In genomic region chr7:155681663-155682062, GRCh38 we compare ENCODE assay signal across 24 cellular contexts. TPM values are rescaled to one million over a fixed set of nuclear protein-coding genes. Genes with fewer than 3 reads are reported as not detected.
DNase-seq lines count a peak whose midpoint lies in the region; ATAC-seq, FAIRE-seq and TF ChIP-seq lines count a peak whose summit lies in the region.
"Had no signal": no experiment of that assay in that cellular context is flagged by ENCODE, and none has a peak within 500 bp of the region (broad histone marks: within the 10 kb centered on the region; RNA-seq: fewer than 3 reads in every experiment).

No MANE protein-coding gene starts in this region.

- H3K4me1 Mint-ChIP-seq in activated naive CD4-positive, alpha-beta T cell treated with anti-CD3 and anti-CD28 coated beads for 36 hours (ENCODE audit: low read depth), result peaks cover 63% of the 10 kb centered on the region
- H3K4me1 Mint-ChIP-seq in activated naive CD4-positive, alpha-beta T cell treated with anti-CD3 and anti-CD28 coated beads, Interleukin-2, amount 10 ng/mL, durations not matched to agents 7 days and 5 days, result peaks cover 32% of the 10 kb centered on the region
- H3K4me1 Mint-ChIP-seq in brain, result peaks cover 49% of the 10 kb centered on the region
- H3K4me1 Mint-ChIP-seq in stimulated activated effector memory CD8-positive, alpha-beta T cell treated with anti-CD3 and anti-CD28 coated beads, Interleukin-12 subunit alpha, Interleukin-12 subunit beta, amount 100 ng/mL, for 72 hours, result peaks cover 48% of the 10 kb centered on the region

- H3K36me3 ChIP-seq in small intestine (ENCODE audit: control insufficient read depth in 2 of 2, insufficient read depth in 2 of 2, low read length in 2 of 2), result peaks cover 0 to 14% of the 10 kb centered on the region in 2 donors
- H3K36me3 ChIP-seq in SJCRH30, result peaks cover 38% of the 10 kb centered on the region
- H3K36me3 ChIP-seq: cardiac muscle cell had no signal

- no peaks in the 10 kb centered on the region for H3K27me3 Mint-ChIP-seq in activated naive CD4-positive, alpha-beta T cell treated with anti-CD3 and anti-CD28 coated beads for 36 hours (ENCODE audit: low read depth)
- no peaks in the 10 kb centered on the region for H3K27me3 Mint-ChIP-seq in activated naive CD4-positive, alpha-beta T cell treated with anti-CD3 and anti-CD28 coated beads, Interleukin-2, amount 10 ng/mL, durations not matched to agents 7 days and 5 days
- no peaks in the 10 kb centered on the region for H3K27me3 Mint-ChIP-seq in brain
- H3K27me3 Mint-ChIP-seq: stimulated activated naive CD8-positive, alpha-beta T cell treated with anti-CD3 and anti-CD28 coated beads, Interleukin-15, amount 100 ng/mL, for 72 hours had no signal

- 85 to 93% (median 90%) methylated on average over 5 of the region's 5 CpGs for WGBS in small intestine, 3 donors

- CTCF ChIA-PET in activated naive CD4-positive, alpha-beta T cell treated with anti-CD3 and anti-CD28 coated beads for 36 hours (lab: Charles Lee), result interaction anchor here (0.6 kb wide), 1 partner anchor 155 kb away, joined by 3 read pairs; no protein-coding TSS in a partner anchor
- CTCF ChIA-PET in activated naive CD4-positive, alpha-beta T cell treated with anti-CD3 and anti-CD28 coated beads, Interleukin-2, amount 10 ng/mL, durations not matched to agents 7 days and 5 days (lab: Charles Lee), result no interaction called here

- intact Hi-C loops in activated naive CD4-positive, alpha-beta T cell treated with anti-CD3 and anti-CD28 coated beads for 36 hours (cut with micrococcal nuclease), result loop anchor here (5.0 kb wide), 1 partner anchor 34 kb away; no protein-coding TSS in a partner anchor

- peaks cover 7% of the 10 kb centered on the region for H3K9me3 Mint-ChIP-seq in activated naive CD4-positive, alpha-beta T cell treated with anti-CD3 and anti-CD28 coated beads for 36 hours
- H3K9me3 Mint-ChIP-seq in activated naive CD4-positive, alpha-beta T cell treated with anti-CD3 and anti-CD28 coated beads, Interleukin-2, amount 10 ng/mL, durations not matched to agents 7 days and 5 days, result peaks cover 6% of the 10 kb centered on the region
- peaks cover 3 to 15% (median 6%) of the 10 kb centered on the region in 5 experiments for H3K9me3 Mint-ChIP-seq in brain
- no peaks in the 10 kb centered on the region for H3K9me3 Mint-ChIP-seq in stimulated activated effector memory CD8-positive, alpha-beta T cell treated with anti-CD3 and anti-CD28 coated beads, Interleukin-12 subunit alpha, Interleukin-12 subunit beta, amount 100 ng/mL, for 72 hours
- H3K9me3 Mint-ChIP-seq: T-helper 1 cell treated with Interleukin-12 subunit alpha and Interleukin-12 subunit beta and Interleukin-4 antibody, amounts not matched to agents 30 μg/mL and 1 μg/mL, for 36 hours had no signal

- H3K27me3 ChIP-seq in small intestine (ENCODE audit: control insufficient read depth in 2 of 2, insufficient read depth in 2 of 2, low read length in 2 of 2), result no peaks in the 10 kb centered on the region
- no peaks in the 10 kb centered on the region for H3K27me3 ChIP-seq in SJCRH30
- H3K27me3 ChIP-seq: cardiac muscle cell, pancreas, tibial artery had no signal

- H3K36me3 Mint-ChIP-seq in activated naive CD4-positive, alpha-beta T cell treated with anti-CD3 and anti-CD28 coated beads for 36 hours (ENCODE audit: low read depth), result peaks cover 48% of the 10 kb centered on the region
- H3K36me3 Mint-ChIP-seq in activated naive CD4-positive, alpha-beta T cell treated with anti-CD3 and anti-CD28 coated beads, Interleukin-2, amount 10 ng/mL, durations not matched to agents 7 days and 5 days, result peaks cover 58% of the 10 kb centered on the region
- H3K36me3 Mint-ChIP-seq in brain, result peaks cover 70% of the 10 kb centered on the region
- peaks cover 96% of the 10 kb centered on the region for H3K36me3 Mint-ChIP-seq in stimulated activated effector memory CD8-positive, alpha-beta T cell treated with anti-CD3 and anti-CD28 coated beads, Interleukin-12 subunit alpha, Interleukin-12 subunit beta, amount 100 ng/mL, for 72 hours

- H3K4me3 Mint-ChIP-seq in activated naive CD4-positive, alpha-beta T cell treated with anti-CD3 and anti-CD28 coated beads for 36 hours, result no peak overlapping the region
- H3K4me3 Mint-ChIP-seq in activated naive CD4-positive, alpha-beta T cell treated with anti-CD3 and anti-CD28 coated beads, Interleukin-2, amount 10 ng/mL, durations not matched to agents 7 days and 5 days, result no peak overlapping the region
- peak overlapping the region in 2 of 5 experiments; percentile 1 to 12 for H3K4me3 Mint-ChIP-seq in brain
- H3K4me3 Mint-ChIP-seq in stimulated activated effector memory CD8-positive, alpha-beta T cell treated with anti-CD3 and anti-CD28 coated beads, Interleukin-12 subunit alpha, Interleukin-12 subunit beta, amount 100 ng/mL, for 72 hours, result no peak overlapping the region
- H3K4me3 Mint-ChIP-seq: nephron progenitor cell; stimulated activated naive CD8-positive, alpha-beta T cell treated with anti-CD3 and anti-CD28 coated beads, Interleukin-15, amount 100 ng/mL, for 72 hours; T-helper 1 cell treated with Interleukin-12 subunit alpha and Interleukin-12 subunit beta and Interleukin-4 antibody, amounts not matched to agents 30 μg/mL and 1 μg/mL, for 36 hours had no signal

- no peak for TF ChIP-seq CTCF in brain (conservative IDR thresholded peaks at IDR 0.05)

- DNase-seq in activated naive CD4-positive, alpha-beta T cell treated with anti-CD3 and anti-CD28 coated beads for 36 hours, result no peak
- no peak for DNase-seq in activated naive CD4-positive, alpha-beta T cell treated with anti-CD3 and anti-CD28 coated beads, Interleukin-2, amount 10 ng/mL, durations not matched to agents 7 days and 5 days
- DNase-seq in stimulated activated effector memory CD8-positive, alpha-beta T cell treated with anti-CD3 and anti-CD28 coated beads, Interleukin-12 subunit alpha, Interleukin-12 subunit beta, amount 100 ng/mL, for 72 hours (ENCODE audit: low spot score in 2 of 2), result no peak
- DNase-seq in small intestine (no peak), SJCRH30 (no peak)
- DNase-seq: activated CD4-positive, alpha-beta T cell treated with anti-CD3 and anti-CD28 coated beads for 48 hours; activated CD8-positive, alpha-beta memory T cell treated with anti-CD3 and anti-CD28 coated beads, Interleukin-2, amount 50 U/mL, for 48 hours; activated gamma-delta T cell treated with Interleukin-2 at 50 U/mL for 16 hours; cortex of kidney; Kasumi-1; left ventricle myocardium inferior; MV-4-11; NCI-H1694 treated with DMSO at 0.1 percent for 48 hours; NCI-H526; nephron progenitor cell; pancreas; stimulated activated naive CD8-positive, alpha-beta T cell treated with anti-CD3 and anti-CD28 coated beads, Interleukin-15, amount 100 ng/mL, for 72 hours; tibial artery had no signal

- H3K9me3 ChIP-seq in small intestine (ENCODE audit: control insufficient read depth, low read depth) (no peaks in the 10 kb centered on the region), SJCRH30 (replicated peaks) (peaks cover 1% of the 10 kb centered on the region)
- H3K9me3 ChIP-seq: left ventricle myocardium inferior, pancreas, tibial artery had no signal

- peaks cover 0 to 2% of the 10 kb centered on the region in 2 donors for H3K4me1 ChIP-seq in small intestine (ENCODE audit: control insufficient read depth in 2 of 2, insufficient read depth in 1 of 2, low read depth in 1 of 2, low read length in 1 of 2)
- no peaks in the 10 kb centered on the region for H3K4me1 ChIP-seq in SJCRH30

- H3K4me3 ChIP-seq in small intestine (ENCODE audit: low read depth in 1 of 2, low read length in 2 of 2) (no peak overlapping the region), SJCRH30 (no peak overlapping the region)
- H3K4me3 ChIP-seq: cardiac muscle cell, left ventricle myocardium inferior, pancreas, tibial artery had no signal

- H3K27ac ChIP-seq in small intestine (ENCODE audit: low read depth in 1 of 2, low read length in 1 of 2) (no peak overlapping the region), SJCRH30 (no peak overlapping the region)
- H3K27ac ChIP-seq: cardiac muscle cell, left ventricle myocardium inferior, pancreas, tibial artery had no signal

- H3K27ac Mint-ChIP-seq in activated naive CD4-positive, alpha-beta T cell treated with anti-CD3 and anti-CD28 coated beads for 36 hours, result peak overlapping the region; percentile 34
- no peak overlapping the region for H3K27ac Mint-ChIP-seq in activated naive CD4-positive, alpha-beta T cell treated with anti-CD3 and anti-CD28 coated beads, Interleukin-2, amount 10 ng/mL, durations not matched to agents 7 days and 5 days
- H3K27ac Mint-ChIP-seq in brain, result peak overlapping the region in 3 of 5 experiments; percentile 12 to 75 (median 30)
- no peak overlapping the region for H3K27ac Mint-ChIP-seq in stimulated activated effector memory CD8-positive, alpha-beta T cell treated with anti-CD3 and anti-CD28 coated beads, Interleukin-12 subunit alpha, Interleukin-12 subunit beta, amount 100 ng/mL, for 72 hours
- H3K27ac Mint-ChIP-seq: T-helper 1 cell treated with Interleukin-12 subunit alpha and Interleukin-12 subunit beta and Interleukin-4 antibody, amounts not matched to agents 30 μg/mL and 1 μg/mL, for 36 hours had no signal

- peak; percentile 48 for ATAC-seq in HG03060 (IDR thresholded peaks at IDR 0.05; ENCODE audit: low read depth, unreplicated experiment)
- ATAC-seq in stimulated activated effector memory CD8-positive, alpha-beta T cell treated with anti-CD3 and anti-CD28 coated beads, Interleukin-12 subunit alpha, Interleukin-12 subunit beta, amount 100 ng/mL, for 72 hours, result peak; percentile 47
- no peak for ATAC-seq in HG02571 (IDR thresholded peaks at IDR 0.05; ENCODE audit: unreplicated experiment)
- ATAC-seq: pancreas; stimulated activated naive CD8-positive, alpha-beta T cell treated with anti-CD3 and anti-CD28 coated beads, Interleukin-15, amount 100 ng/mL, for 72 hours had no signal

- FAIRE-seq in small intestine (lab: Jason Lieb, UNC), result no peak
- FAIRE-seq: islet of Langerhans, pancreas had no signal

RNA-seq across cellular contexts. Expression of gene RBM33, which starts 37.2 kb away (rescaled TPM):
- total RNA-seq in activated naive CD4-positive, alpha-beta T cell treated with anti-CD3 and anti-CD28 coated beads for 36 hours, result 10 to 100 TPM; 65.5 to 66.3 TPM
- polyA plus RNA-seq in brain (ENCODE audit: insufficient read depth, low read depth, low replicate concordance) (14.4 TPM), small intestine (10 to 100 TPM in 2 of 3 donors, 1 to 10 TPM in 1; 7.8 to 19.1 (median 11.2) TPM)
- 38.5 and 38.7 TPM in 2 replicates for total RNA-seq in SJCRH30 (2014; rRNA removed; shearing (Covaris generic))

Comparison
In these comparisons a context has a peak if more than half of its experiments do, and no peak if none do; other contexts are left out.
1. H3K27ac Mint-ChIP-seq: peak in activated naive CD4-positive, alpha-beta T cell treated with anti-CD3 and anti-CD28 coated beads for 36 hours (single experiment) and brain (3 of 5); none in activated naive CD4-positive, alpha-beta T cell treated with anti-CD3 and anti-CD28 coated beads, Interleukin-2, amount 10 ng/mL, durations not matched to agents 7 days and 5 days (single experiment) and stimulated activated effector memory CD8-positive, alpha-beta T cell treated with anti-CD3 and anti-CD28 coated beads, Interleukin-12 subunit alpha, Interleukin-12 subunit beta, amount 100 ng/mL, for 72 hours (single experiment).